ENCODE assay signal across 12 cellular contexts in genomic region chr5:57488308-57488955, GRCh38. TPM values are rescaled to one million over a fixed set of nuclear protein-coding genes. Genes with fewer than 3 reads are reported as not detected.
DNase-seq lines count a peak whose midpoint lies in the region; ATAC-seq, FAIRE-seq and TF ChIP-seq lines count a peak whose summit lies in the region.
"Had no signal": no experiment of that assay in that cellular context is flagged by ENCODE, and none has a peak within 500 bp of the region (broad histone marks: within the 10 kb centered on the region; RNA-seq: fewer than 3 reads in every experiment).

No MANE protein-coding gene starts in this region.

- 0 out of 2 replicates have a peak, but pooled peaks have one; percentile 8 for TF ChIP-seq RAD21 in IMR-90 (IDR thresholded peaks at IDR 0.05; ENCODE audit: low read length)

- peak overlapping the region; percentile 71 for H3K27ac ChIP-seq in IMR-90 (ENCODE audit: insufficient read depth, low read length)
- H3K27ac ChIP-seq: parathyroid adenoma had no signal

- peaks cover 15% of the 10 kb centered on the region for H3K4me1 Mint-ChIP-seq in nephron

- BruUV-seq in IMR-90 (replicated peaks; lab: Mats Ljungman, UMichigan), result no TSS peak

- peak; percentile 93 for ATAC-seq in IMR-90 (ENCODE audit: low read depth)

- H2BK120ac ChIP-seq in IMR-90 (ENCODE audit: low read depth, low read length), result peak overlapping the region; percentile 99

- FAIRE-seq in GM19239 (lab: Jason Lieb, UNC), result no peak
- FAIRE-seq: TTC549 had no signal

- H4K20me1 ChIP-seq in IMR-90 (ENCODE audit: insufficient read depth, low read length), result no peaks in the 10 kb centered on the region

- H3K36me3 ChIP-seq in IMR-90 (ENCODE audit: control insufficient read depth, insufficient read depth, low read length), result no peaks in the 10 kb centered on the region

- CTCF ChIA-PET in IMR-90 (lab: Yijun Ruan, JAX), result no interaction called here

- peak overlapping the region; percentile 90 for H2BK5ac ChIP-seq in IMR-90 (ENCODE audit: low read depth, low read length, poor library complexity, severe bottlenecking)

- peak overlapping the region; percentile 51 to 94 for H4K8ac ChIP-seq in IMR-90 (ENCODE audit: low read depth in 2 of 2, low read length in 2 of 2)

- peaks cover 15% of the 10 kb centered on the region for H3K4me1 ChIP-seq in IMR-90 (ENCODE audit: control insufficient read depth, insufficient read depth, low read length)
- H3K4me1 ChIP-seq: parathyroid adenoma had no signal

- dilution Hi-C loops in IMR-90 (cut with HindIII; ENCODE audit: low sequenced_read_pairs, unreplicated experiment), result no loop called here

- peak overlapping the region; percentile 95 for H3K4ac ChIP-seq in IMR-90 (ENCODE audit: low read depth, low read length)

- no peaks in the 10 kb centered on the region for H3K9me3 ChIP-seq in IMR-90 (ENCODE audit: control insufficient read depth, insufficient read depth, low read length)

- POLR2A ChIA-PET in IMR-90 (lab: Charles Lee; ENCODE audit: unreplicated experiment), result no interaction called here

- H2BK15ac ChIP-seq in IMR-90 (ENCODE audit: low read depth, low read length), result peak overlapping the region; percentile 93

- no peaks in the 10 kb centered on the region for H3K27me3 ChIP-seq in IMR-90 (ENCODE audit: control insufficient read depth, insufficient read depth, low read length)

- H3K9me3 Mint-ChIP-seq in nephron, result no peaks in the 10 kb centered on the region

- H3K4me2 ChIP-seq in IMR-90 (ENCODE audit: low read depth, low read length), result peak overlapping the region; percentile 43; the same call in 1 of the 2 replicates

- H3K9me1 ChIP-seq in IMR-90 (ENCODE audit: insufficient read depth, low read length), result peaks cover 6% of the 10 kb centered on the region

- peak overlapping the region; percentile 93 for H4K5ac ChIP-seq in IMR-90 (ENCODE audit: low read depth, low read length)

- H3K79me1 ChIP-seq in IMR-90 (ENCODE audit: low read depth in 1 of 2, low read length in 2 of 2), result no peaks in the 10 kb centered on the region

- H2AFZ ChIP-seq in IMR-90 (replicated peaks; ENCODE audit: low read length, poor library complexity), result peak overlapping the region; percentile 72
- H2AFZ ChIP-seq: parathyroid adenoma had no signal

- TF ChIP-seq CTCF in IMR-90 (conservative IDR thresholded peaks at IDR 0.05; ENCODE audit: low read depth, low read length), result no peak
- no peak for TF ChIP-seq CTCF in nephron (IDR thresholded peaks at IDR 0.05; ENCODE audit: unreplicated experiment in 3 of 3)

- H3K18ac ChIP-seq in IMR-90 (ENCODE audit: low read depth, low read length), result peak overlapping the region; percentile 95

- no peak for TF ChIP-seq POLR2A in IMR-90 (IDR thresholded peaks at IDR 0.05; ENCODE audit: low read depth, low read length)

- DNase-seq in GM04504 (ENCODE audit: low read depth) (peak; percentile 42), IMR-90 (peak; percentile 86), dermis blood vessel endothelial cell (peak; percentile 94), mucosa of gallbladder (ENCODE audit: low spot score) (no peak), DMS114 treated with DMSO at 0.1 percent for 48 hours (lab: John Stamatoyannopoulos, UW; ENCODE audit: unreplicated experiment) (no peak), GM19239 (ENCODE audit: insufficient read length, low spot score) (no peak)
- no peak for DNase-seq in stimulated activated CD4-positive, alpha-beta T cell treated with anti-CD3 and anti-CD28 coated beads, Interleukin-1b, Interleukin-23, amount 100 ng/mL, for 48 hours
- DNase-seq: activated naive CD4-positive, alpha-beta T cell; NCI-H2227 treated with DMSO at 0.1 percent for 48 hours had no signal

- no peaks in the 10 kb centered on the region for H3K36me3 Mint-ChIP-seq in nephron (ENCODE audit: low read depth)

- H3K9ac ChIP-seq in IMR-90 (ENCODE audit: low read depth, low read length), result peak overlapping the region; percentile 2; the same call in 1 of the 2 replicates
- H3K9ac ChIP-seq: parathyroid adenoma had no signal

- H3K27me3 Mint-ChIP-seq in nephron (ENCODE audit: low read depth), result no peaks in the 10 kb centered on the region

- H2AK5ac ChIP-seq in IMR-90 (ENCODE audit: low read depth, low read length), result peak overlapping the region; percentile 88

- intact Hi-C loops in IMR-90 (cut with micrococcal nuclease), result no loop called here

- no peak overlapping the region for H3K4me3 ChIP-seq in IMR-90 (ENCODE audit: insufficient read depth, low read depth, low read length)

- peak overlapping the region; percentile 76 for H3K56ac ChIP-seq in IMR-90 (ENCODE audit: extremely low read depth, insufficient read depth, low read length)

- peak overlapping the region; percentile 89 for H3K14ac ChIP-seq in IMR-90 (replicated peaks; ENCODE audit: low read depth, low read length)

- H2BK20ac ChIP-seq in IMR-90 (ENCODE audit: low read depth, low read length), result peak overlapping the region; percentile 99

- H2AK9ac ChIP-seq in IMR-90 (replicated peaks; ENCODE audit: low read depth, low read length, poor library complexity), result peak overlapping the region; percentile 49

- H3K4me3 Mint-ChIP-seq in nephron, result no peak overlapping the region

- H3K23ac ChIP-seq in IMR-90 (ENCODE audit: low read depth, low read length), result peak overlapping the region; percentile 81

- H4K91ac ChIP-seq in IMR-90 (ENCODE audit: insufficient read depth, low read depth, low read length), result peak overlapping the region; percentile 91

- in situ Hi-C loops in IMR-90 (cut with MboI; ENCODE audit: low sequenced_read_pairs), result no loop called here

- no CpG with 5 or more reads among the region's 9 CpGs for WGBS in IMR-90 (ENCODE audit: extremely low coverage in 2 of 2, insufficient read length in 1 of 2), 2 experiments

- H3K27ac Mint-ChIP-seq in nephron, result peak overlapping the region; percentile 13 to 58 (median 44)

TF ChIP-seq in IMR-90, 13 proteins besides CTCF, POLR2A, EP300 and RAD21:
- no peak for TF ChIP-seq CHD1 (IDR thresholded peaks at IDR 0.05; ENCODE audit: low read depth, low read length)
- TF ChIP-seq MAZ (IDR thresholded peaks at IDR 0.05; ENCODE audit: borderline replicate concordance, low read depth, low read length), result no peak
- TF ChIP-seq CEBPB (IDR thresholded peaks at IDR 0.05; ENCODE audit: low read depth, low read length), result no peak
- no peak for TF ChIP-seq FOS (IDR thresholded peaks at IDR 0.05; ENCODE audit: low read depth, low read length)
- TF ChIP-seq RCOR1 (IDR thresholded peaks at IDR 0.05; ENCODE audit: insufficient replicate concordance, low read length), result no peak
- no peak for TF ChIP-seq NFE2L2 (IDR thresholded peaks at IDR 0.05; ENCODE audit: low read depth, low read length)

RNA-seq across cellular contexts. Expression of gene ACTBL2, which starts 5.8 kb away (rescaled TPM):
- total RNA-seq in IMR-90 (2012; rRNA removed) (1.6 and 1.7 TPM in 2 replicates), dermis blood vessel endothelial cell (0.05 and 0.17 TPM in 2 replicates), mucosa of gallbladder (not detected)
- 0.29 and 0.52 TPM in 2 replicates for polyA plus RNA-seq in IMR-90 (2012; rRNA removed)
- 0.33 and 0.35 TPM in 2 replicates for polyA plus RNA-seq in IMR-90 (2012; cell fraction: cytosol; rRNA removed)
- 0.61 and 1.3 TPM in 2 replicates for polyA plus RNA-seq in IMR-90 (2012; cell fraction: nucleus; rRNA removed; ENCODE audit: low replicate concordance)

Comparison
In these comparisons a context has a peak if more than half of its experiments do, and no peak if none do; other contexts are left out.
1. DNase-seq: peak in GM04504 (single experiment), IMR-90 (single experiment) and dermis blood vessel endothelial cell (single experiment); none in mucosa of gallbladder (single experiment), DMS114 treated with DMSO at 0.1 percent for 48 hours (single experiment), GM19239 (single experiment) and stimulated activated CD4-positive, alpha-beta T cell treated with anti-CD3 and anti-CD28 coated beads, Interleukin-1b, Interleukin-23, amount 100 ng/mL, for 48 hours (single experiment).